ENCODE assay signal across 1 cellular context in genomic region chr14:104882991-104883660, GRCh38.
TF ChIP-seq lines count a peak whose summit lies in the region.

No MANE protein-coding gene starts in this region.

TF ChIP-seq in HepG2, 621 proteins besides CTCF, POLR2A, EP300 and RAD21:
- no peak for TF ChIP-seq HNF1A (IDR thresholded peaks at IDR 0.05; ENCODE audit: low read depth)
- no peak for TF ChIP-seq HNF1A (CRISPR knock-in tag; IDR thresholded peaks at IDR 0.05; ENCODE audit: borderline replicate concordance)
- TF ChIP-seq AGO2 (optimal IDR thresholded peaks at IDR 0.05; ENCODE audit: low read depth, low read length): peak; percentile 9
